In genomic region chr11:57303280-57303989, GRCh38 we compare ENCODE assay signal across 15 cellular contexts. TPM values are rescaled to one million over a fixed set of nuclear protein-coding genes. Genes with fewer than 3 reads are reported as not detected.
A peak's percentile ranks its signal among the peaks of the same experiment; 100 is the strongest.
DNase-seq lines count a peak whose midpoint lies in the region; ATAC-seq, FAIRE-seq and TF ChIP-seq lines count a peak whose summit lies in the region.
"Had no signal": no experiment of that assay in that cellular context is flagged by ENCODE, and none has a peak within 500 bp of the region (broad histone marks: within the 10 kb centered on the region; RNA-seq: fewer than 3 reads in every experiment).

No MANE protein-coding gene starts in this region.

- H3K4me1 Mint-ChIP-seq in chondrocyte (ENCODE audit: low read depth): peaks cover 52% of the 10 kb centered on the region
- H3K4me1 Mint-ChIP-seq in nephron: peaks cover 32% of the 10 kb centered on the region

- ATAC-seq in GM21786 (IDR thresholded peaks at IDR 0.05; ENCODE audit: unreplicated experiment) (no peak), GM18867 (IDR thresholded peaks at IDR 0.05; ENCODE audit: unreplicated experiment) (no peak)
- ATAC-seq: stimulated activated naive CD8-positive, alpha-beta T cell treated with anti-CD3 and anti-CD28 coated beads, Interleukin-15, amount 100 ng/mL, for 72 hours had no signal

- no peak overlapping the region for H3K4me3 Mint-ChIP-seq in chondrocyte (ENCODE audit: unreplicated experiment)
- H3K4me3 Mint-ChIP-seq in nephron: no peak overlapping the region
- H3K4me3 Mint-ChIP-seq: stimulated activated naive CD8-positive, alpha-beta T cell treated with anti-CD3 and anti-CD28 coated beads, Interleukin-15, amount 100 ng/mL, for 72 hours had no signal

- DNase-seq in D721Med (ENCODE audit: insufficient read length, low spot score) (peak; percentile 12), NCI-H1092 treated with DMSO at 0.1 percent for 48 hours (lab: John Stamatoyannopoulos, UW) (peak; percentile 56), chondrocyte (ENCODE audit: low spot score) (no peak), dermis blood vessel endothelial cell (no peak), NCI-H748 treated with DMSO at 0.1 percent for 48 hours (lab: John Stamatoyannopoulos, UW) (no peak)
- DNase-seq: activated naive CD4-positive, alpha-beta T cell treated with anti-CD3 and anti-CD28 coated beads, Interleukin-2, amount 50 U/mL, for 16 hours; GOT3; Right ventricle myocardium superior; stimulated activated naive CD8-positive, alpha-beta T cell treated with anti-CD3 and anti-CD28 coated beads, Interleukin-15, amount 100 ng/mL, for 72 hours had no signal

- no peak for TF ChIP-seq CTCF in D721Med (IDR thresholded peaks at IDR 0.05; ENCODE audit: insufficient read depth, missing control alignments)
- TF ChIP-seq CTCF in chondrocyte (IDR thresholded peaks at IDR 0.05): no peak
- TF ChIP-seq CTCF in nephron (IDR thresholded peaks at IDR 0.05; ENCODE audit: unreplicated experiment in 3 of 3): no peak

- H3K27ac Mint-ChIP-seq in chondrocyte (ENCODE audit: unreplicated experiment) (peak overlapping the region; percentile 88), nephron (peak overlapping the region in 2 of 3 experiments; percentile 58 to 71)

- no peak for FAIRE-seq in D721Med (lab: Jason Lieb, UNC)

- H3K27me3 Mint-ChIP-seq in chondrocyte (ENCODE audit: low read depth) (no peaks in the 10 kb centered on the region), nephron (ENCODE audit: low read depth) (no peaks in the 10 kb centered on the region)
- H3K27me3 Mint-ChIP-seq: stimulated activated naive CD8-positive, alpha-beta T cell treated with anti-CD3 and anti-CD28 coated beads, Interleukin-15, amount 100 ng/mL, for 72 hours had no signal

- H3K9me3 Mint-ChIP-seq in chondrocyte (ENCODE audit: low read depth) (peaks cover 3% of the 10 kb centered on the region), nephron (peaks cover 11% of the 10 kb centered on the region)

- H3K36me3 Mint-ChIP-seq in chondrocyte (ENCODE audit: low read depth) (peaks cover 41% of the 10 kb centered on the region), nephron (ENCODE audit: low read depth) (peaks cover 64% of the 10 kb centered on the region)

RNA-seq across cellular contexts. Expression of gene TNKS1BP1, which starts 21.3 kb away (rescaled TPM):
- total RNA-seq in chondrocyte: 112 to 181 TPM (median 164 TPM) in 3 replicates
- 74.3 and 79.6 TPM in 2 replicates for total RNA-seq in dermis blood vessel endothelial cell

RNA-seq across cellular contexts. Expression of gene SSRP1, which starts 32.3 kb away (rescaled TPM):
- total RNA-seq in chondrocyte (56.8 to 76.3 TPM (median 58.8 TPM) in 3 replicates), dermis blood vessel endothelial cell (58.9 and 160 TPM in 2 replicates)

RNA-seq across cellular contexts. Expression of gene P2RX3, which starts 34.7 kb away (rescaled TPM):
- not detected in 3 replicates for total RNA-seq in chondrocyte
- total RNA-seq in dermis blood vessel endothelial cell: not detected in 2 replicates
- total RNA-seq: mononuclear cell, NCI-H460, renal cortical epithelial cell had no signal

Comparison
In these comparisons a context has a peak if more than half of its experiments do, and no peak if none do; other contexts are left out.
1. DNase-seq: peak in D721Med (single experiment) and NCI-H1092 treated with DMSO at 0.1 percent for 48 hours (single experiment); none in chondrocyte (single experiment), dermis blood vessel endothelial cell (single experiment) and NCI-H748 treated with DMSO at 0.1 percent for 48 hours (single experiment).